19 cellular contexts compared by ENCODE assay signal in the genomic region with DNA sequence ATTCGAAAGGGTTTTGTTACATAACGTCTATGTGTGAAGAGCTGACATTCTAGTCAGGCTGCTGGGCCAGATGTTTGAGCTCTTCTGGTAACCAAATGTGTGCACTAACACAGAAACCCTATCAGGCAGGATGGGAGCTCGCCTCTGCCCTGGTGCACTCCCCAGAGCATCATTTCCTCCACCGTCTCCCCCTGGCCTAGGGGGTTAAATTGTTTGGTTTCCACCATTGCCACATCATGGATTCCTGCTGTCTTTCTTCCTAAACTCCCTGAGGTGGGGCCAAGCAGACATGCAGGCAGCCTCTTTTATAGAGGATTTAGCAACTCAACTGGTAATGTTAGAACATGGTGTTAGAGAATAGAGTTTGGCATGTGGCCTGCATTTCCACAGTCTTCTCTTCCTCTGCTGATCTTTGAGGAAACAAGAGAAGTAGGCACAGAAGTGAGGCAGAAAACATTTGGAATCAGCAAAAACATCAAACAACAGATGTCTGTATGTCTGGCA.
DNase-seq lines count a peak whose midpoint lies in the region; ATAC-seq and TF ChIP-seq lines count a peak whose summit lies in the region.
"Had no signal": no experiment of that assay in that cellular context is flagged by ENCODE, and none has a peak within 500 bp of the region (broad histone marks: within the 10 kb centered on the region; RNA-seq: fewer than 3 reads in every experiment).

No MANE protein-coding gene starts in this region.

- no peak overlapping the region for H3K4me3 Mint-ChIP-seq in MCF 10A (ENCODE audit: unreplicated experiment)
- H3K4me3 Mint-ChIP-seq: activated CD4-positive, alpha-beta T cell treated with anti-CD3 and anti-CD28 coated beads for 36 hours; activated naive CD8-positive, alpha-beta T cell treated with anti-CD3 and anti-CD28 coated beads, Interleukin-2, amount 50 U/mL, for 24 hours; GM23338; stimulated activated naive CD8-positive, alpha-beta T cell treated with anti-CD3 and anti-CD28 coated beads, Interleukin-15, amount 100 ng/mL, for 72 hours; T-helper 1 cell treated with Interleukin-12 subunit alpha and Interleukin-12 subunit beta and Interleukin-4 antibody, amounts not matched to agents 30 μg/mL and 1 μg/mL, for 36 hours had no signal

- 88% methylated on average over 4 of the region's 4 CpGs for WGBS in mammary epithelial cell (ENCODE audit: low coverage, missing lambda C conversion rate)
- WGBS in ovary, 3 donors = 41 to 50% (median 45%) methylated on average over 4 of the region's 4 CpGs

- no peaks in the 10 kb centered on the region for H3K9me3 ChIP-seq in mammary epithelial cell (replicated peaks; ENCODE audit: insufficient read depth, low read length)
- H3K9me3 ChIP-seq in upper lobe of right lung = no peaks in the 10 kb centered on the region
- H3K9me3 ChIP-seq in ovary = no peaks in the 10 kb centered on the region
- H3K9me3 ChIP-seq: right lobe of liver had no signal

- no peaks in the 10 kb centered on the region for H3K9me3 Mint-ChIP-seq in MCF 10A (ENCODE audit: unreplicated experiment)
- H3K9me3 Mint-ChIP-seq: activated naive CD8-positive, alpha-beta T cell treated with anti-CD3 and anti-CD28 coated beads, Interleukin-2, amount 50 U/mL, for 24 hours; GM23338; stimulated activated naive CD8-positive, alpha-beta T cell treated with anti-CD3 and anti-CD28 coated beads, Interleukin-15, amount 100 ng/mL, for 72 hours; T-helper 1 cell treated with Interleukin-12 subunit alpha and Interleukin-12 subunit beta and Interleukin-4 antibody, amounts not matched to agents 30 μg/mL and 1 μg/mL, for 36 hours had no signal

- ATAC-seq in upper lobe of right lung = peak; percentile 50
- ATAC-seq: activated CD4-positive, alpha-beta T cell treated with anti-CD3 and anti-CD28 coated beads for 36 hours; activated naive CD8-positive, alpha-beta T cell treated with anti-CD3 and anti-CD28 coated beads, Interleukin-2, amount 50 U/mL, for 24 hours; GM23338; right lobe of liver; stimulated activated naive CD8-positive, alpha-beta T cell treated with anti-CD3 and anti-CD28 coated beads, Interleukin-15, amount 100 ng/mL, for 72 hours had no signal

- TF ChIP-seq POLR2A in ovary (IDR thresholded peaks at IDR 0.05) = no peak

- H3K36me3 ChIP-seq in mammary epithelial cell (ENCODE audit: insufficient read depth, low read length) (peaks cover 7% of the 10 kb centered on the region), upper lobe of right lung (peaks cover 7% of the 10 kb centered on the region), ovary (no peaks in the 10 kb centered on the region)
- H3K36me3 ChIP-seq: right lobe of liver had no signal

- no peaks in the 10 kb centered on the region for H4K20me1 ChIP-seq in mammary epithelial cell (ENCODE audit: insufficient read depth, low read length)

- no peak for TF ChIP-seq CTCF in MCF 10A (IDR thresholded peaks at IDR 0.05; ENCODE audit: unreplicated experiment)
- TF ChIP-seq CTCF in mammary epithelial cell (conservative IDR thresholded peaks at IDR 0.05 in 1 of 2, IDR thresholded peaks at IDR 0.05 in 1 of 2; ENCODE audit: extremely low read depth in 1 of 2, insufficient read depth in 1 of 2, low read depth in 1 of 2, low read length in 2 of 2) = no peak
- no peak for TF ChIP-seq CTCF in upper lobe of right lung (IDR thresholded peaks at IDR 0.05)
- TF ChIP-seq CTCF in ovary (IDR thresholded peaks at IDR 0.05) = no peak

- no peak overlapping the region for H3K4me3 ChIP-seq in mammary epithelial cell (replicated peaks in 1 of 3; ENCODE audit: insufficient read depth in 1 of 3, low read depth in 2 of 3, low read length in 3 of 3)
- H3K4me3 ChIP-seq in upper lobe of right lung = no peak overlapping the region
- H3K4me3 ChIP-seq in ovary = no peak overlapping the region
- H3K4me3 ChIP-seq: GM23338, PC-9, right lobe of liver had no signal

- no peaks in the 10 kb centered on the region for H3K27me3 Mint-ChIP-seq in MCF 10A (ENCODE audit: insufficient read depth, unreplicated experiment)
- H3K27me3 Mint-ChIP-seq: activated naive CD8-positive, alpha-beta T cell treated with anti-CD3 and anti-CD28 coated beads, Interleukin-2, amount 50 U/mL, for 24 hours had no signal

- H3K9ac ChIP-seq in mammary epithelial cell (ENCODE audit: insufficient read depth, low read length) = no peak overlapping the region

- H3K4me2 ChIP-seq in mammary epithelial cell (ENCODE audit: insufficient read depth, low read depth, low read length) = no peak overlapping the region
- H3K4me2 ChIP-seq: GM23338, PC-9 had no signal

- intact Hi-C loops in MCF 10A (cut with micrococcal nuclease) = no loop called here
- intact Hi-C loops in mammary epithelial cell (cut with micrococcal nuclease) = no loop called here
- intact Hi-C loops in upper lobe of right lung (cut with DNase I) = no loop called here
- intact Hi-C loops in ovary (cut with DNase I) = no loop called here

- POLR2A ChIA-PET in MCF 10A (lab: Yijun Ruan, JAX) = no interaction called here

- no peak for TF ChIP-seq EP300 in ovary (IDR thresholded peaks at IDR 0.05)

- H3K27ac Mint-ChIP-seq in MCF 10A (ENCODE audit: low read depth, unreplicated experiment) = no peak overlapping the region
- H3K27ac Mint-ChIP-seq: activated CD4-positive, alpha-beta T cell treated with anti-CD3 and anti-CD28 coated beads for 36 hours; activated naive CD8-positive, alpha-beta T cell treated with anti-CD3 and anti-CD28 coated beads, Interleukin-2, amount 50 U/mL, for 24 hours; GM23338; stimulated activated naive CD8-positive, alpha-beta T cell treated with anti-CD3 and anti-CD28 coated beads, Interleukin-15, amount 100 ng/mL, for 72 hours; T-helper 1 cell treated with Interleukin-12 subunit alpha and Interleukin-12 subunit beta and Interleukin-4 antibody, amounts not matched to agents 30 μg/mL and 1 μg/mL, for 36 hours had no signal

- no peaks in the 10 kb centered on the region for H3K4me1 Mint-ChIP-seq in MCF 10A (ENCODE audit: insufficient read depth, unreplicated experiment)
- H3K4me1 Mint-ChIP-seq: activated CD4-positive, alpha-beta T cell treated with anti-CD3 and anti-CD28 coated beads for 36 hours; activated naive CD8-positive, alpha-beta T cell treated with anti-CD3 and anti-CD28 coated beads, Interleukin-2, amount 50 U/mL, for 24 hours; GM23338; stimulated activated naive CD8-positive, alpha-beta T cell treated with anti-CD3 and anti-CD28 coated beads, Interleukin-15, amount 100 ng/mL, for 72 hours had no signal

- no peaks in the 10 kb centered on the region for H3K4me1 ChIP-seq in mammary epithelial cell (ENCODE audit: insufficient read depth, low read length)
- peaks cover 19% of the 10 kb centered on the region for H3K4me1 ChIP-seq in upper lobe of right lung
- peaks cover 5% of the 10 kb centered on the region for H3K4me1 ChIP-seq in ovary (ENCODE audit: insufficient read depth)
- H3K4me1 ChIP-seq: right lobe of liver had no signal

- dilution Hi-C loops in mammary epithelial cell (cut with HindIII; ENCODE audit: low sequenced_read_pairs) = no loop called here

- H3K27ac ChIP-seq in mammary epithelial cell (ENCODE audit: insufficient read depth, low read depth, low read length) (no peak overlapping the region), upper lobe of right lung (no peak overlapping the region), ovary (no peak overlapping the region), substantia nigra (ENCODE audit: low read depth, low read length, poor library complexity, severe bottlenecking) (no peak overlapping the region)
- H3K27ac ChIP-seq: PC-9, right lobe of liver had no signal

- in situ Hi-C loops in mammary epithelial cell (cut with MboI; ENCODE audit: low sequenced_read_pairs in 2 of 2) = no loop called here

- H3K36me3 Mint-ChIP-seq in MCF 10A (ENCODE audit: insufficient read depth, unreplicated experiment) = peaks cover 32% of the 10 kb centered on the region

- no peak overlapping the region for H2AFZ ChIP-seq in mammary epithelial cell (ENCODE audit: low read depth, low read length)
- H2AFZ ChIP-seq: GM23338, PC-9 had no signal

- DNase-seq in MCF 10A (ENCODE audit: unreplicated experiment) = peak; percentile 5
- DNase-seq in mammary epithelial cell = no peak
- DNase-seq in fibroblast of gingiva (ENCODE audit: low read depth) = peak; percentile 97
- peak; percentile 41 for DNase-seq in middle frontal gyrus (ENCODE audit: extremely low spot score, low spot score)
- no peak for DNase-seq in upper lobe of right lung
- DNase-seq in ovary = no peak
- DNase-seq in epidermal melanocyte (ENCODE audit: insufficient read length, low spot score) = no peak
- DNase-seq in substantia nigra (lab: John Stamatoyannopoulos, UW) = no peak
- DNase-seq: 8988T; activated CD4-positive, alpha-beta T cell treated with anti-CD3 and anti-CD28 coated beads for 36 hours; activated naive CD8-positive, alpha-beta T cell treated with anti-CD3 and anti-CD28 coated beads, Interleukin-2, amount 50 U/mL, for 24 hours; COR-L47; NCI-H1436 treated with DMSO at 0.1 percent for 48 hours; NCI-H510A treated with DMSO at 0.1 percent for 48 hours; PC-9; right lobe of liver; stimulated activated naive CD8-positive, alpha-beta T cell treated with anti-CD3 and anti-CD28 coated beads, Interleukin-15, amount 100 ng/mL, for 72 hours had no signal

- H3K79me2 ChIP-seq in mammary epithelial cell (ENCODE audit: insufficient read depth, low read length) = no peaks in the 10 kb centered on the region

- BruUV-seq in MCF 10A (replicated peaks; lab: Mats Ljungman, UMichigan) = no TSS peak
- no TSS peak for BruUV-seq in mammary epithelial cell (replicated peaks; lab: Mats Ljungman, UMichigan)

- H3K27me3 ChIP-seq in mammary epithelial cell (ENCODE audit: insufficient read depth, low read length) (no peaks in the 10 kb centered on the region), upper lobe of right lung (no peaks in the 10 kb centered on the region), ovary (no peaks in the 10 kb centered on the region)
- H3K27me3 ChIP-seq: right lobe of liver had no signal

- CTCF ChIA-PET in MCF 10A (lab: Yijun Ruan, JAX) (interaction anchor here (0.6 kb wide), 1 partner anchor 46 kb away, joined by 3 read pairs; no protein-coding TSS in a partner anchor), mammary epithelial cell (lab: Charles Lee; ENCODE audit: low non-redundant PET) (no interaction called here)

Comparison
In these comparisons a context has a peak if more than half of its experiments do, and no peak if none do; other contexts are left out.
1. DNase-seq: peak in MCF 10A (single experiment), fibroblast of gingiva (single experiment) and middle frontal gyrus (single experiment); none in mammary epithelial cell (single experiment), upper lobe of right lung (single experiment), ovary (0 of 5), epidermal melanocyte (single experiment) and substantia nigra (0 of 49).